In the genomic region with DNA sequence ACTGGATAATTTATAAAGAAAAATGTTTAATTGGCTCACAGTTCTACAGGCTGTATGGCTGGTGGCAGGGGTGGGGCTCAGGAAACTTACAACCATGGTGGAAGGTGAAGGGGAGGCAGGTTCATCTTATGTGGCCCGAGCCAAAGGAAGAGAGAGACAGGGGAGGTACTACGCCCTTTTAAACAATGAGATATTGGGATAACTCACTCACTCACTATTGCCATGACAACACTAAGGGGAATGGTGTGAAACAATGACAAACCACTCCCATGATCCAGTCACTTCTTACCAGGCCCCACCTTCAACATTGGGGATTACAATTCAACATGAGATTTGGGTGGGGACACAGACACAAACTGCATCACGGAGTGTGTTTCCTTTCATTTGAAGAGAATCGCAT, we compare ENCODE assay signal across 28 cellular contexts.
"Had no signal": no experiment of that assay in that cellular context is flagged by ENCODE, and none has a peak within 500 bp of the region (broad histone marks: within the 10 kb centered on the region; RNA-seq: fewer than 3 reads in every experiment).

No MANE protein-coding gene starts in this region.

- H3K9me3 Mint-ChIP-seq: activated naive CD4-positive, alpha-beta T cell treated with anti-CD3 and anti-CD28 coated beads, Interleukin-2, amount 50 U/mL, for 24 hours; activated T-helper 17 cell treated with anti-CD3 and anti-CD28 coated beads, Interleukin-2, amount 50 U/mL, for 72 hours had no signal

- H3K36me3 ChIP-seq: breast epithelium had no signal

- H3K4me3 ChIP-seq: body of pancreas, breast epithelium, K562 had no signal

- H3K27me3 ChIP-seq: body of pancreas, breast epithelium had no signal

- H3K27ac Mint-ChIP-seq: activated CD4-positive, alpha-beta memory T cell treated with anti-CD3 and anti-CD28 coated beads, Interleukin-2, amount 10 ng/mL, durations not matched to agents 7 days and 5 days; activated CD4-positive, alpha-beta T cell treated with anti-CD3 and anti-CD28 coated beads for 36 hours; activated CD8-positive, alpha-beta memory T cell treated with anti-CD3 and anti-CD28 coated beads, Interleukin-2, amount 10 ng/mL, durations not matched to agents 7 days and 5 days; activated naive CD4-positive, alpha-beta T cell treated with anti-CD3 and anti-CD28 coated beads, Interleukin-2, amount 50 U/mL, for 24 hours; activated naive CD8-positive, alpha-beta T cell treated with anti-CD3 and anti-CD28 coated beads, Interleukin-2, amount 10 ng/mL, durations not matched to agents 7 days and 5 days; activated T-cell treated with anti-CD3 and anti-CD28 coated beads, Interleukin-2, amount 50 U/mL, for 72 hours; activated T-helper 17 cell treated with anti-CD3 and anti-CD28 coated beads, Interleukin-2, amount 50 U/mL, for 72 hours; T-helper 2 cell treated with Interferon-gamma antibody and Interleukin-4, amounts not matched to agents 5 μg/mL and 100 μg/mL, for 36 hours had no signal

- H3K4me1 ChIP-seq: body of pancreas, breast epithelium had no signal

- ATAC-seq: activated CD4-positive, alpha-beta T cell treated with anti-CD3 and anti-CD28 coated beads for 36 hours; activated CD4-positive, CD25-positive, alpha-beta regulatory T cell treated with anti-CD3 and anti-CD28 coated beads, Interleukin-2, amount 50 U/mL, for 24 hours; activated CD8-positive, alpha-beta memory T cell treated with anti-CD3 and anti-CD28 coated beads, Interleukin-2, amount 10 ng/mL, durations not matched to agents 7 days and 5 days; activated T-cell treated with anti-CD3 and anti-CD28 coated beads, Interleukin-2, amount 50 U/mL, for 72 hours; activated T-helper 17 cell treated with anti-CD3 and anti-CD28 coated beads, Interleukin-2, amount 50 U/mL, for 72 hours; body of pancreas; K562; PC-3 had no signal

- H3K27ac ChIP-seq: body of pancreas, breast epithelium had no signal

- H3K9me3 ChIP-seq: body of pancreas, breast epithelium had no signal

- H3K4me3 Mint-ChIP-seq: activated CD4-positive, alpha-beta memory T cell treated with anti-CD3 and anti-CD28 coated beads, Interleukin-2, amount 10 ng/mL, durations not matched to agents 7 days and 5 days; activated CD4-positive, alpha-beta T cell treated with anti-CD3 and anti-CD28 coated beads for 36 hours; activated CD8-positive, alpha-beta memory T cell treated with anti-CD3 and anti-CD28 coated beads, Interleukin-2, amount 10 ng/mL, durations not matched to agents 7 days and 5 days; activated naive CD4-positive, alpha-beta T cell treated with anti-CD3 and anti-CD28 coated beads, Interleukin-2, amount 50 U/mL, for 24 hours; activated naive CD8-positive, alpha-beta T cell treated with anti-CD3 and anti-CD28 coated beads, Interleukin-2, amount 10 ng/mL, durations not matched to agents 7 days and 5 days; activated T-cell treated with anti-CD3 and anti-CD28 coated beads, Interleukin-2, amount 50 U/mL, for 72 hours; activated T-helper 17 cell treated with anti-CD3 and anti-CD28 coated beads, Interleukin-2, amount 50 U/mL, for 72 hours; T-helper 2 cell treated with Interferon-gamma antibody and Interleukin-4, amounts not matched to agents 5 μg/mL and 100 μg/mL, for 36 hours had no signal

- H3K27me3 Mint-ChIP-seq: activated CD4-positive, alpha-beta T cell treated with anti-CD3 and anti-CD28 coated beads for 36 hours; activated naive CD4-positive, alpha-beta T cell treated with anti-CD3 and anti-CD28 coated beads, Interleukin-2, amount 50 U/mL, for 24 hours; activated T-helper 17 cell treated with anti-CD3 and anti-CD28 coated beads, Interleukin-2, amount 50 U/mL, for 72 hours had no signal

- DNase-seq: activated CD4-positive, alpha-beta memory T cell treated with anti-CD3 and anti-CD28 coated beads, Interleukin-2, amount 10 ng/mL, durations not matched to agents 7 days and 5 days; activated CD4-positive, alpha-beta T cell treated with anti-CD3 and anti-CD28 coated beads for 36 hours; activated CD8-positive, alpha-beta memory T cell treated with anti-CD3 and anti-CD28 coated beads, Interleukin-2, amount 10 ng/mL, durations not matched to agents 7 days and 5 days; activated CD8-positive, alpha-beta memory T cell treated with anti-CD3 and anti-CD28 coated beads, Interleukin-2, amount 50 U/mL, for 48 hours; activated effector memory CD4-positive, alpha-beta T cell treated with anti-CD3 and anti-CD28 coated beads, Interleukin-2, amount 50 U/mL, for 16 hours; activated naive CD4-positive, alpha-beta T cell treated with Interleukin-2 at 50 U/mL for 16 hours; activated naive CD8-positive, alpha-beta T cell treated with anti-CD3 and anti-CD28 coated beads, Interleukin-2, amount 10 ng/mL, durations not matched to agents 7 days and 5 days; activated T-cell treated with anti-CD3 and anti-CD28 coated beads, Interleukin-2, amount 50 U/mL, for 72 hours; amygdala; body of pancreas; IMR-90; NCI-H1092 treated with DMSO at 0.1 percent for 48 hours; NCI-H1417; NCI-H146; NCI-H187; NCI-H2029 treated with DMSO at 0.1 percent for 48 hours; NCI-H510A; NCI-H526; NCI-H82; PC-3; Right ventricle myocardium superior; SW 1271 had no signal
